In genomic region chr19:17292301-17293074, GRCh38 we compare ENCODE assay signal across 8 cellular contexts. TPM values are rescaled to one million over a fixed set of nuclear protein-coding genes. Genes with fewer than 3 reads are reported as not detected.
DNase-seq lines count a peak whose midpoint lies in the region; ATAC-seq, FAIRE-seq and TF ChIP-seq lines count a peak whose summit lies in the region.

No MANE protein-coding gene starts in this region.

- peaks cover 0 to 5% (median 4%) of the 10 kb centered on the region in 4 experiments; a peak in 5 of 7 replicates for H3K4me1 ChIP-seq in H1 (replicated peaks in 1 of 4; ENCODE audit: control insufficient read depth in 3 of 4, insufficient read depth in 4 of 4, low read length in 3 of 4)

- peak overlapping the region; percentile 68 for H3K4me3 Mint-ChIP-seq in mesothelial cell of epicardium

- H3K4me3 ChIP-seq in GM12875 (ENCODE audit: low read depth, low read length), result peak overlapping the region; percentile 71
- H3K4me3 ChIP-seq in H1 (ENCODE audit: extremely low read depth in 1 of 4, insufficient read depth in 2 of 4, low read depth in 3 of 4, low read length in 4 of 4), result peak overlapping the region; percentile 44 to 67 (median 58)

- H3K14ac ChIP-seq in H1 (ENCODE audit: insufficient read length), result no peak overlapping the region

- H3K4me2 ChIP-seq in H1 (ENCODE audit: insufficient read depth in 1 of 2, low read depth in 2 of 2, low read length in 2 of 2), result peak overlapping the region; percentile 49 to 75

- peak overlapping the region; percentile 79 for H3K27ac ChIP-seq in H1 (ENCODE audit: low read depth, low read length)

- H3K9me3 ChIP-seq in H1 (ENCODE audit: insufficient read depth in 2 of 2, low read depth in 1 of 2, low read length in 1 of 2), result no peaks in the 10 kb centered on the region

- no peak overlapping the region for H3K4ac ChIP-seq in H1 (replicated peaks; ENCODE audit: insufficient read length, low read depth, low read length)

- peak; percentile 72 to 74 for TF ChIP-seq RAD21 in H1 (IDR thresholded peaks at IDR 0.05 in 1 of 2, conservative IDR thresholded peaks at IDR 0.05 in 1 of 2; ENCODE audit: low read depth in 2 of 2, low read length in 2 of 2)

- peaks cover 0 to 6% of the 10 kb centered on the region in 2 experiments; a peak in 1 of 4 replicates for H3K79me2 ChIP-seq in H1 (ENCODE audit: control insufficient read depth in 1 of 2, insufficient read depth in 2 of 2, low read length in 2 of 2)

- POLR2A ChIA-PET in H1 (lab: Charles Lee; ENCODE audit: partially characterized antibody), result interaction anchor here (0.6 to 4.8 kb wide), 33 partner anchors 8 to 436 kb away, joined by 3 to 67 read pairs (median 3); partner anchors contain the start of genes ABHD8, ANO8, BABAM1 and DDA1

- H3K27me3 ChIP-seq in H1 (replicated peaks in 1 of 4; ENCODE audit: control insufficient read depth in 3 of 4, extremely low read depth in 1 of 4, insufficient read depth in 3 of 4, low read length in 3 of 4), result no peaks in the 10 kb centered on the region

- peaks cover 0 to 8% of the 10 kb centered on the region in 2 experiments for H4K20me1 ChIP-seq in H1 (replicated peaks in 1 of 2; ENCODE audit: control insufficient read depth in 1 of 2, insufficient read depth in 2 of 2, low read length in 2 of 2)

- no peaks in the 10 kb centered on the region for H3K27me3 Mint-ChIP-seq in mesothelial cell of epicardium (ENCODE audit: low read depth)

- H2AFZ ChIP-seq in H1 (ENCODE audit: low read length), result 0 out of 2 replicates have a peak overlapping the region, but pooled peaks have one; percentile 47

- CTCF ChIA-PET in H1 (lab: Charles Lee; ENCODE audit: partially characterized antibody), result interaction anchor here (0.6 to 2.5 kb wide), 11 partner anchors 9 to 216 kb away, joined by 3 to 29 read pairs (median 4); partner anchors contain the start of genes ABHD8, DDA1 and MRPL34

- WGBS in H1 (ENCODE audit: extremely low coverage in 1 of 2, insufficient coverage in 1 of 2, insufficient read length in 1 of 2, insufficient replicate concordance in 2 of 2, low coverage in 1 of 2, low lambda C conversion rate in 2 of 2, missing lambda C conversion rate in 1 of 2), 2 experiments, result 3% methylated on average over 26 of the region's 46 CpGs; no CpG with 5 or more reads in 1 of the 2 experiments

- H3K27ac Mint-ChIP-seq in mesothelial cell of epicardium, result peak overlapping the region; percentile 90

- H2AK5ac ChIP-seq in H1 (ENCODE audit: low read depth, low read length), result no peak overlapping the region

- 0 out of 2 replicates have a peak overlapping the region, but pooled peaks have one; percentile 66 for H2BK15ac ChIP-seq in H1 (ENCODE audit: low read length)

- peaks cover 7% of the 10 kb centered on the region for H3K36me3 Mint-ChIP-seq in mesothelial cell of epicardium

- H2BK12ac ChIP-seq in H1 (ENCODE audit: low read depth, low read length), result peak overlapping the region; percentile 27; the same call in 1 of the 2 replicates

- peaks cover 5% of the 10 kb centered on the region; the same call in 1 of the 2 replicates for H3K23me2 ChIP-seq in H1 (ENCODE audit: low read depth, low read length)

- peak overlapping the region; percentile 91; the same call in 1 of the 2 replicates for H4K8ac ChIP-seq in H1 (ENCODE audit: extremely low read depth, insufficient read depth, low read length)

- H3K23ac ChIP-seq in H1 (ENCODE audit: insufficient read length), result no peak overlapping the region

- peak; percentile 70 for FAIRE-seq in H1 (lab: Jason Lieb, UNC)

- H3K18ac ChIP-seq in H1 (ENCODE audit: extremely low read depth, low read length), result peak overlapping the region; percentile 91

- TF ChIP-seq EP300 in H1 (IDR thresholded peaks at IDR 0.05; ENCODE audit: borderline replicate concordance in 1 of 2, low read depth in 2 of 2, low read length in 2 of 2), result no peak

- peaks cover 7% of the 10 kb centered on the region for H3K4me1 Mint-ChIP-seq in mesothelial cell of epicardium

- peak; percentile 90 for DNase-seq in NCI-H69 (lab: John Stamatoyannopoulos, UW)
- peak; percentile 95 for DNase-seq in activated CD8-positive, alpha-beta memory T cell treated with anti-CD3 and anti-CD28 coated beads for 24 hours
- DNase-seq in H1 (ENCODE audit: low read depth in 1 of 2, low spot score in 2 of 2), result peak; percentile 82 to 98
- peak; percentile 71 to 87 for DNase-seq in mesothelial cell of epicardium (ENCODE audit: low spot score in 2 of 2, unreplicated experiment in 2 of 2)
- DNase-seq in stimulated activated CD8-positive, alpha-beta memory T cell treated with anti-CD3 and anti-CD28 coated beads, Interleukin-4, amount 100 ng/mL, for 1 hour (ENCODE audit: low read depth in 2 of 2, low spot score in 1 of 2), result peak; percentile 53
- DNase-seq in NCI-H2171 treated with DMSO at 0.1 percent for 48 hours (lab: John Stamatoyannopoulos, UW), result no peak

- peak overlapping the region; percentile 18 for H4K5ac ChIP-seq in H1 (ENCODE audit: insufficient read length, low read depth, low read length)

- TF ChIP-seq POLR2A in H1 (IDR thresholded peaks at IDR 0.05; ENCODE audit: control extremely low read depth in 1 of 2, low read depth in 2 of 2, low read length in 2 of 2), result peak; percentile 65 to 93

- peak overlapping the region; percentile 94 for H3K56ac ChIP-seq in H1 (replicated peaks; ENCODE audit: insufficient read length, low read depth, low read length)

- H3K36me3 ChIP-seq in H1 (ENCODE audit: control insufficient read depth in 2 of 4, insufficient read depth in 4 of 4, low read length in 3 of 4), result peaks cover 0 to 5% (median 1%) of the 10 kb centered on the region in 4 experiments; a peak in 2 of 8 replicates

- no peaks in the 10 kb centered on the region for H3K9me3 Mint-ChIP-seq in mesothelial cell of epicardium

- TF ChIP-seq CTCF in GM12875 (IDR thresholded peaks at IDR 0.05; ENCODE audit: borderline replicate concordance, insufficient read depth, low read depth, low read length) (peak; percentile 77; the same call in 1 of the 2 replicates), H1 (IDR thresholded peaks at IDR 0.05; ENCODE audit: control extremely low read depth in 1 of 3, insufficient read depth in 1 of 3, low read depth in 1 of 3, low read length in 3 of 3) (peak; percentile 69 to 81 (median 74)), mesothelial cell of epicardium (IDR thresholded peaks at IDR 0.05; ENCODE audit: unreplicated experiment) (no peak)

- H3K9ac ChIP-seq in H1 (replicated peaks in 1 of 4; ENCODE audit: extremely low read depth in 1 of 4, low read depth in 3 of 4, low read length in 3 of 4), result peak overlapping the region in 3 of 4 experiments; percentile 47 to 74 (median 48); a peak in 6 of 7 replicates

- H2BK20ac ChIP-seq in H1 (ENCODE audit: low read length), result no peak overlapping the region

- H2BK120ac ChIP-seq in H1 (replicated peaks; ENCODE audit: low read depth, low read length), result no peak overlapping the region

- peaks cover 7% of the 10 kb centered on the region for H3K79me1 ChIP-seq in H1 (ENCODE audit: low read depth, low read length)

- peak overlapping the region; percentile 83 for H2BK5ac ChIP-seq in H1 (ENCODE audit: low read depth, low read length)

- H4K91ac ChIP-seq in H1 (replicated peaks; ENCODE audit: insufficient read length, low read length), result peak overlapping the region; percentile 85

- ATAC-seq in HG02610 (IDR thresholded peaks at IDR 0.05; ENCODE audit: unreplicated experiment), result peak; percentile 91

RNA-seq across cellular contexts. Expression of gene ABHD8, which starts 10.7 kb away (rescaled TPM):
- 11.3 and 14.5 TPM in 2 replicates for total RNA-seq in H1 (2021; fragmentation: NEBNext Ultra II Directional; extraction: Animal tissue kit (Norgen Biotek cat#: 25700))
- polyA plus RNA-seq in H1 (2011; rRNA removed), result 18.7 and 28.5 TPM in 2 replicates
- polyA plus RNA-seq in H1 (2011; cell fraction: cytosol; rRNA removed), result 17.5 TPM
- polyA plus RNA-seq in H1 (2011; cell fraction: nucleus; rRNA removed), result 15.7 TPM
- 8.6 to 15.1 TPM (median 14.3 TPM) in 4 replicates for polyA plus RNA-seq in H1 (2012, experiment 1 of 2)
- polyA plus RNA-seq in H1 (2012, experiment 2 of 2), result 12.6 TPM
- polyA plus RNA-seq in H1 (2013, experiment 1 of 2), result 5.9 TPM
- 5.6 TPM for polyA plus RNA-seq in H1 (2013, experiment 2 of 2)
- polyA minus RNA-seq in H1 (2011; rRNA and poly(A)+ RNA removed), result 6.0 and 8.9 TPM in 2 replicates
- 11.1 TPM for polyA minus RNA-seq in H1 (2011; cell fraction: cytosol; rRNA and poly(A)+ RNA removed)
- polyA minus RNA-seq in H1 (2011; cell fraction: nucleus; rRNA and poly(A)+ RNA removed), result 9.8 TPM
- 25.4 to 26.4 TPM (median 26.1 TPM) in 3 replicates for total RNA-seq in mesothelial cell of epicardium

RNA-seq across cellular contexts. Expression of gene ANKLE1, which starts 10.8 kb away (rescaled TPM):
- total RNA-seq in H1 (2021; fragmentation: NEBNext Ultra II Directional; extraction: Animal tissue kit (Norgen Biotek cat#: 25700)), result 6.1 and 6.8 TPM in 2 replicates
- polyA plus RNA-seq in H1 (2011; rRNA removed), result 9.6 and 14.2 TPM in 2 replicates
- 7.4 TPM for polyA plus RNA-seq in H1 (2011; cell fraction: cytosol; rRNA removed)
- polyA plus RNA-seq in H1 (2011; cell fraction: nucleus; rRNA removed), result 23.9 TPM
- 6.3 to 9.3 TPM (median 8.4 TPM) in 4 replicates for polyA plus RNA-seq in H1 (2012, experiment 1 of 2)
- polyA plus RNA-seq in H1 (2012, experiment 2 of 2), result 5.2 TPM
- polyA plus RNA-seq in H1 (2013, experiment 1 of 2), result 5.3 TPM
- 4.5 TPM for polyA plus RNA-seq in H1 (2013, experiment 2 of 2)
- 3.7 and 4.0 TPM in 2 replicates for polyA minus RNA-seq in H1 (2011; rRNA and poly(A)+ RNA removed)
- 3.3 TPM for polyA minus RNA-seq in H1 (2011; cell fraction: cytosol; rRNA and poly(A)+ RNA removed)
- 10.3 TPM for polyA minus RNA-seq in H1 (2011; cell fraction: nucleus; rRNA and poly(A)+ RNA removed)
- 3.6 to 4.1 TPM (median 3.7 TPM) in 3 replicates for total RNA-seq in mesothelial cell of epicardium

RNA-seq across cellular contexts. Expression of gene MRPL34, which starts 13.2 kb away (rescaled TPM):
- total RNA-seq in H1 (2021; fragmentation: NEBNext Ultra II Directional; extraction: Animal tissue kit (Norgen Biotek cat#: 25700)), result 99.6 and 100 TPM in 2 replicates
- polyA plus RNA-seq in H1 (2011; rRNA removed), result 91.9 and 123 TPM in 2 replicates
- polyA plus RNA-seq in H1 (2011; cell fraction: cytosol; rRNA removed), result 89.6 TPM
- 60.8 TPM for polyA plus RNA-seq in H1 (2011; cell fraction: nucleus; rRNA removed)
- polyA plus RNA-seq in H1 (2012, experiment 1 of 2), result 80.1 to 84.2 TPM (median 82.1 TPM) in 4 replicates
- 85.1 TPM for polyA plus RNA-seq in H1 (2012, experiment 2 of 2)
- 103 TPM for polyA plus RNA-seq in H1 (2013, experiment 1 of 2)
- polyA plus RNA-seq in H1 (2013, experiment 2 of 2), result 94.8 TPM
- 11.8 and 11.9 TPM in 2 replicates for polyA minus RNA-seq in H1 (2011; rRNA and poly(A)+ RNA removed)
- polyA minus RNA-seq in H1 (2011; cell fraction: cytosol; rRNA and poly(A)+ RNA removed), result 26.2 TPM
- polyA minus RNA-seq in H1 (2011; cell fraction: nucleus; rRNA and poly(A)+ RNA removed), result 12.8 TPM
- 47.7 to 51.0 TPM (median 50.1 TPM) in 3 replicates for total RNA-seq in mesothelial cell of epicardium

RNA-seq across cellular contexts. Expression of gene DDA1, which starts 16.9 kb away (rescaled TPM):
- 34.5 and 35.9 TPM in 2 replicates for total RNA-seq in H1 (2021; fragmentation: NEBNext Ultra II Directional; extraction: Animal tissue kit (Norgen Biotek cat#: 25700))
- 29.2 and 30.0 TPM in 2 replicates for polyA plus RNA-seq in H1 (2011; rRNA removed)
- 41.8 TPM for polyA plus RNA-seq in H1 (2011; cell fraction: cytosol; rRNA removed)
- 55.3 TPM for polyA plus RNA-seq in H1 (2011; cell fraction: nucleus; rRNA removed)
- polyA plus RNA-seq in H1 (2012, experiment 1 of 2), result 32.6 to 63.7 TPM (median 58.6 TPM) in 4 replicates
- 30.1 TPM for polyA plus RNA-seq in H1 (2012, experiment 2 of 2)
- polyA plus RNA-seq in H1 (2013, experiment 1 of 2), result 73.8 TPM
- polyA plus RNA-seq in H1 (2013, experiment 2 of 2), result 66.6 TPM
- 12.9 and 19.5 TPM in 2 replicates for polyA minus RNA-seq in H1 (2011; rRNA and poly(A)+ RNA removed)
- 7.7 TPM for polyA minus RNA-seq in H1 (2011; cell fraction: cytosol; rRNA and poly(A)+ RNA removed)
- polyA minus RNA-seq in H1 (2011; cell fraction: nucleus; rRNA and poly(A)+ RNA removed), result 9.4 TPM
- total RNA-seq in mesothelial cell of epicardium, result 37.3 to 39.6 TPM (median 38.3 TPM) in 3 replicates

RNA-seq across cellular contexts. Expression of gene BABAM1, which starts 25.2 kb away (rescaled TPM):
- 127 and 134 TPM in 2 replicates for total RNA-seq in H1 (2021; fragmentation: NEBNext Ultra II Directional; extraction: Animal tissue kit (Norgen Biotek cat#: 25700))
- 133 and 153 TPM in 2 replicates for polyA plus RNA-seq in H1 (2011; rRNA removed)
- 175 TPM for polyA plus RNA-seq in H1 (2011; cell fraction: cytosol; rRNA removed)
- 164 TPM for polyA plus RNA-seq in H1 (2011; cell fraction: nucleus; rRNA removed)
- 122 to 160 TPM (median 149 TPM) in 4 replicates for polyA plus RNA-seq in H1 (2012, experiment 1 of 2)
- polyA plus RNA-seq in H1 (2012, experiment 2 of 2), result 178 TPM
- polyA plus RNA-seq in H1 (2013, experiment 1 of 2), result 122 TPM
- 117 TPM for polyA plus RNA-seq in H1 (2013, experiment 2 of 2)
- 47.9 and 65.4 TPM in 2 replicates for polyA minus RNA-seq in H1 (2011; rRNA and poly(A)+ RNA removed)
- polyA minus RNA-seq in H1 (2011; cell fraction: cytosol; rRNA and poly(A)+ RNA removed), result 44.4 TPM
- polyA minus RNA-seq in H1 (2011; cell fraction: nucleus; rRNA and poly(A)+ RNA removed), result 31.5 TPM
- total RNA-seq in mesothelial cell of epicardium, result 91.6 to 98.6 TPM (median 92.2 TPM) in 3 replicates
